ENCODE assay signal across 8 cellular contexts in genomic region chr14:57390037-57390805, GRCh38. TPM values are rescaled to one million over a fixed set of nuclear protein-coding genes. Genes with fewer than 3 reads are reported as not detected.
A peak's percentile ranks its signal among the peaks of the same experiment; 100 is the strongest.
DNase-seq lines count a peak whose midpoint lies in the region; ATAC-seq, FAIRE-seq and TF ChIP-seq lines count a peak whose summit lies in the region.

Gene NAA30 (plus strand): TSS chr14:57390586. CDS start chr14:57390958, 372 bp downstream.

- peak within 1 kb of the TSS; percentile 75 for H3K4me3 ChIP-seq in AG04449 (ENCODE audit: low read depth, low read length)
- H3K4me3 ChIP-seq in breast epithelium = peak within 1 kb of the TSS; percentile 86 to 96 (median 91)
- peak within 1 kb of the TSS; percentile 75 to 98 for H3K4me3 ChIP-seq in small intestine (ENCODE audit: low read depth in 1 of 2, low read length in 2 of 2)

- peak; percentile 50 for DNase-seq in AG04449 (ENCODE audit: low read depth, low spot score)
- peak; percentile 91 for DNase-seq in NCI-H2196 treated with DMSO at 0.1 percent for 48 hours (lab: John Stamatoyannopoulos, UW; ENCODE audit: unreplicated experiment)
- peak; percentile 88 to 93 for DNase-seq in breast epithelium (ENCODE audit: low spot score in 2 of 2)
- peak; percentile 92 for DNase-seq in iPS-NIHi11 (ENCODE audit: low spot score)
- peak; percentile 96 for DNase-seq in small intestine

- TF ChIP-seq CTCF in AG04449 (IDR thresholded peaks at IDR 0.05; ENCODE audit: insufficient read depth, low read length, missing control alignments) = no peak
- TF ChIP-seq CTCF in VCaP (conservative IDR thresholded peaks at IDR 0.05) = no peak
- no peak for TF ChIP-seq CTCF in breast epithelium (IDR thresholded peaks at IDR 0.05)

- H3K27me3 ChIP-seq in breast epithelium (no peaks in the 10 kb centered on the region), small intestine (ENCODE audit: control insufficient read depth in 2 of 2, insufficient read depth in 2 of 2, low read length in 2 of 2) (no peaks in the 10 kb centered on the region)

- intact Hi-C loops in breast epithelium (cut with DNase I; ENCODE audit: low total_unique reads) = no loop called here

- ATAC-seq in GM18870 (IDR thresholded peaks at IDR 0.05; ENCODE audit: unreplicated experiment) = peak; percentile 62
- ATAC-seq in HG03108 (IDR thresholded peaks at IDR 0.05; ENCODE audit: unreplicated experiment) = peak; percentile 88

- CTCF ChIA-PET in AG04449 (lab: Yijun Ruan, JAX) = interaction anchor here (1.2 to 1.9 kb wide), 3 partner anchors 9 to 11 kb away, joined by 3 to 7 read pairs (median 6); no protein-coding TSS in a partner anchor

- no peak for FAIRE-seq in small intestine (lab: Jason Lieb, UNC)

- POLR2A ChIA-PET in AG04449 (lab: Yijun Ruan, JAX) = interaction anchor here (1.0 to 2.1 kb wide), 2 partner anchors 10 to 121 kb away, joined by 3 to 7 read pairs; partner anchors contain the start of genes AP5M1 and EXOC5

- no peaks in the 10 kb centered on the region for H3K36me3 ChIP-seq in breast epithelium
- H3K36me3 ChIP-seq in small intestine (ENCODE audit: control insufficient read depth in 2 of 2, insufficient read depth in 2 of 2, low read length in 2 of 2) = no peaks in the 10 kb centered on the region

- H3K4me1 ChIP-seq in breast epithelium (no peaks in the 10 kb centered on the region), small intestine (ENCODE audit: control insufficient read depth in 2 of 2, insufficient read depth in 1 of 2, low read depth in 1 of 2, low read length in 1 of 2) (no peaks in the 10 kb centered on the region)

- H3K27ac ChIP-seq in VCaP (peak within 1 kb of the TSS; percentile 90), breast epithelium (peak within 1 kb of the TSS; percentile 93 to 97), small intestine (ENCODE audit: low read depth in 1 of 2, low read length in 1 of 2) (peak within 1 kb of the TSS; percentile 83 to 88)

- H3K9me3 ChIP-seq in breast epithelium (no peaks in the 10 kb centered on the region), small intestine (ENCODE audit: control insufficient read depth, low read depth) (no peaks in the 10 kb centered on the region)

- TF ChIP-seq POLR2A in breast epithelium (IDR thresholded peaks at IDR 0.05) = peak; percentile 62

- WGBS in small intestine, 3 donors = 0 to 1% (median 1%) methylated on average over 51 to 62 of the region's 62 CpGs

RNA-seq across cellular contexts. Expression of gene NAA30, which starts in this region (rescaled TPM):
- 10 to 100 TPM; 15.1 to 24.1 (median 17.3) TPM for total RNA-seq in breast epithelium
- 1 to 10 TPM; 3.8 to 6.6 (median 5.4) TPM for polyA plus RNA-seq in small intestine

Comparison
In these comparisons a context has a peak if more than half of its experiments do, and no peak if none do; other contexts are left out.
1. Peak in every context shown above with its lines: DNase-seq, ATAC-seq, H3K4me3 ChIP-seq and H3K27ac ChIP-seq.